ENCODE assay signal across 12 cellular contexts in the genomic region with DNA sequence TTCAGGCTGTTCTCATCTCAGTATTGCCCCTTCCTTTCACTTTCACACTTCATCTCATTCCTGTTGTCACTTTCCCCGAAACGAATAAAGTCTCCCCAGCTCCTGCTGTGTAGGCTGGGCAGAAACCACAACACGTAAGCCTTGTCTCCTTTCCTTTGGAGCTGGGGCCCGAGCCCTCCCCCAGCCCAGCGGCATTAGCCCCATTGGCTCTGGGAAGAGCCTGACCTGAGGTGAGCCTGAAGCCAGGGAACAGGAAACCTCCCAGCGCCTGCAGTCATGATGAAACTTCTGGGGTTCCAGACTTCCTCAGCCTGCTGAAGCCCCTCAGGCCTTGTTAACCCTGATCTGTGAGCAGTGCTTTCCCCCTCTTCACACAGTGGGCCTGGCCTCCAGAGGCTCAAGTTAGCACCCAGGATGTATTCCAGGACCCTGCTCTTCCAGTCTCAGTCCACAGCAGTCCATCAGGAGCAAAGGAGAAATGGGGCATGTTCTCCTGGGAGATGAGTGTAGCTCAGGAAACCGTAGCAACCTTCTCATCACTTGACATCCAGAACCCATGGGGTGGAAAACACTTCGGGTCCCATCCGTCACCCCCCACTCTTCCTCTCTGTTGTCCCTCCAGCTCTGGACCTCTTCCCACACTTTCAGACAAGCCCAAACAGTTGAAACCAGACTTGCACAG. TPM values are rescaled to one million over a fixed set of nuclear protein-coding genes. Genes with fewer than 3 reads are reported as not detected.
DNase-seq lines count a peak whose midpoint lies in the region; ATAC-seq and TF ChIP-seq lines count a peak whose summit lies in the region.
"Had no signal": no experiment of that assay in that cellular context is flagged by ENCODE, and none has a peak within 500 bp of the region (broad histone marks: within the 10 kb centered on the region; RNA-seq: fewer than 3 reads in every experiment).

No MANE protein-coding gene starts in this region.

- H3K36me3 Mint-ChIP-seq in activated T-helper 2 cell treated with anti-CD3 and anti-CD28 coated beads, Interferon-gamma antibody, Interleukin-2, Interleukin-4, amounts not matched to agents 10 μg/mL and 5 μg/mL and 100 μg/mL, durations not matched to agents 14 hours and 24 hours and 36 hours (ENCODE audit: low read depth): peaks cover 33% of the 10 kb centered on the region
- peaks cover 14% of the 10 kb centered on the region for H3K36me3 Mint-ChIP-seq in Calu3 (ENCODE audit: insufficient read depth, unreplicated experiment)

- CTCF ChIA-PET in Calu3 (lab: Charles Lee): interaction anchor here (1.2 kb wide), 1 partner anchor 12 kb away, joined by 6 read pairs; no protein-coding TSS in a partner anchor

- WGBS in sigmoid colon, 2 donors: 61 to 71% methylated on average over 9 of the region's 9 CpGs

- TF ChIP-seq CTCF in thoracic aorta (IDR thresholded peaks at IDR 0.05) (no peak), sigmoid colon (IDR thresholded peaks at IDR 0.05) (no peak), Calu3 (IDR thresholded peaks at IDR 0.05; ENCODE audit: unreplicated experiment) (no peak)

- TF ChIP-seq POLR2A in sigmoid colon (IDR thresholded peaks at IDR 0.05): no peak

- no peak for ATAC-seq in thoracic aorta (ENCODE audit: insufficient number of reproducible peaks, low FRiP score, low read depth)
- ATAC-seq: HCT116 had no signal

- peaks cover 32% of the 10 kb centered on the region for H3K4me1 Mint-ChIP-seq in activated T-helper 2 cell treated with anti-CD3 and anti-CD28 coated beads, Interferon-gamma antibody, Interleukin-2, Interleukin-4, amounts not matched to agents 10 μg/mL and 5 μg/mL and 100 μg/mL, durations not matched to agents 14 hours and 24 hours and 36 hours (ENCODE audit: low read depth)
- no peaks in the 10 kb centered on the region for H3K4me1 Mint-ChIP-seq in Calu3 (ENCODE audit: low read depth, unreplicated experiment)

- H3K4me3 Mint-ChIP-seq in activated T-helper 2 cell treated with anti-CD3 and anti-CD28 coated beads, Interferon-gamma antibody, Interleukin-2, Interleukin-4, amounts not matched to agents 10 μg/mL and 5 μg/mL and 100 μg/mL, durations not matched to agents 14 hours and 24 hours and 36 hours (ENCODE audit: low read depth): peak overlapping the region; percentile 34
- no peak overlapping the region for H3K4me3 Mint-ChIP-seq in Calu3 (ENCODE audit: low read depth, unreplicated experiment)

- H3K4me1 ChIP-seq in thoracic aorta (ENCODE audit: control insufficient read depth in 1 of 2, low read depth in 2 of 2) (peaks cover 8 to 54% of the 10 kb centered on the region in 2 donors), sigmoid colon (peaks cover 0 to 24% (median 6%) of the 10 kb centered on the region in 4 donors)

- peaks cover 19% of the 10 kb centered on the region for H3K36me3 ChIP-seq in thoracic aorta
- H3K36me3 ChIP-seq in sigmoid colon: peaks cover 6 to 39% (median 11%) of the 10 kb centered on the region in 4 donors

- H3K4me3 ChIP-seq in thoracic aorta: no peak overlapping the region
- no peak overlapping the region for H3K4me3 ChIP-seq in sigmoid colon

- H3K27ac ChIP-seq in thoracic aorta (peak overlapping the region; percentile 60 to 62), sigmoid colon (peak overlapping the region in 2 of 4 donors; percentile 31 to 41)

- TF ChIP-seq EP300 in sigmoid colon (IDR thresholded peaks at IDR 0.05): no peak

- no peaks in the 10 kb centered on the region for H3K9me3 Mint-ChIP-seq in activated T-helper 2 cell treated with anti-CD3 and anti-CD28 coated beads, Interferon-gamma antibody, Interleukin-2, Interleukin-4, amounts not matched to agents 10 μg/mL and 5 μg/mL and 100 μg/mL, durations not matched to agents 14 hours and 24 hours and 36 hours
- no peaks in the 10 kb centered on the region for H3K9me3 Mint-ChIP-seq in Calu3 (ENCODE audit: low read depth, unreplicated experiment)

- intact Hi-C loops in activated T-helper 2 cell treated with anti-CD3 and anti-CD28 coated beads, Interferon-gamma antibody, Interleukin-2, Interleukin-4, amounts not matched to agents 10 μg/mL and 5 μg/mL and 100 μg/mL, durations not matched to agents 14 hours and 24 hours and 36 hours (cut with micrococcal nuclease): loop anchor here (2.0 kb wide), 1 partner anchor 28 kb away; no protein-coding TSS in a partner anchor
- intact Hi-C loops in sigmoid colon (cut with DNase I) (no loop called here), Calu3 (cut with micrococcal nuclease; ENCODE audit: unreplicated experiment) (no loop called here)

- H3K27me3 ChIP-seq in thoracic aorta (replicated peaks; ENCODE audit: insufficient read depth) (no peaks in the 10 kb centered on the region), sigmoid colon (no peaks in the 10 kb centered on the region)

- no TSS peak for BruUV-seq in Calu3 (replicated peaks; lab: Mats Ljungman, UMichigan)

- no peaks in the 10 kb centered on the region for H3K9me3 ChIP-seq in thoracic aorta
- no peaks in the 10 kb centered on the region for H3K9me3 ChIP-seq in sigmoid colon

- no peaks in the 10 kb centered on the region for H3K27me3 Mint-ChIP-seq in activated T-helper 2 cell treated with anti-CD3 and anti-CD28 coated beads, Interferon-gamma antibody, Interleukin-2, Interleukin-4, amounts not matched to agents 10 μg/mL and 5 μg/mL and 100 μg/mL, durations not matched to agents 14 hours and 24 hours and 36 hours (ENCODE audit: low read depth)
- no peaks in the 10 kb centered on the region for H3K27me3 Mint-ChIP-seq in Calu3 (ENCODE audit: unreplicated experiment)

- H3K27ac Mint-ChIP-seq in activated T-helper 2 cell treated with anti-CD3 and anti-CD28 coated beads, Interferon-gamma antibody, Interleukin-2, Interleukin-4, amounts not matched to agents 10 μg/mL and 5 μg/mL and 100 μg/mL, durations not matched to agents 14 hours and 24 hours and 36 hours: peak overlapping the region; percentile 85
- H3K27ac Mint-ChIP-seq in Calu3 (ENCODE audit: unreplicated experiment): no peak overlapping the region

- peak; percentile 59 for DNase-seq in activated CD8-positive, alpha-beta memory T cell treated with anti-CD3 and anti-CD28 coated beads for 24 hours
- no peak for DNase-seq in activated CD8-positive, alpha-beta memory T cell treated with anti-CD3 and anti-CD28 coated beads, Interleukin-2, amount 50 U/mL, for 4 hours
- no peak for DNase-seq in activated T-helper 2 cell treated with anti-CD3 and anti-CD28 coated beads, Interferon-gamma antibody, Interleukin-2, Interleukin-4, amounts not matched to agents 10 μg/mL and 5 μg/mL and 100 μg/mL, durations not matched to agents 14 hours and 24 hours and 36 hours (ENCODE audit: low spot score)
- peak; percentile 31 for DNase-seq in inferior parietal cortex (ENCODE audit: extremely low spot score)
- DNase-seq in thoracic aorta (ENCODE audit: low spot score): no peak
- no peak for DNase-seq in sigmoid colon
- DNase-seq in Calu3: no peak
- no peak for DNase-seq in NCI-H2196 (lab: John Stamatoyannopoulos, UW; ENCODE audit: unreplicated experiment)
- DNase-seq: NCI-H2171 had no signal

RNA-seq across cellular contexts. Expression of gene VASH1, which starts 21.8 kb away (rescaled TPM):
- 12.4 and 12.9 TPM in 2 replicates for total RNA-seq in activated T-helper 2 cell treated with anti-CD3 and anti-CD28 coated beads, Interferon-gamma antibody, Interleukin-2, Interleukin-4, amounts not matched to agents 10 μg/mL and 5 μg/mL and 100 μg/mL, durations not matched to agents 14 hours and 24 hours and 36 hours
- total RNA-seq in thoracic aorta (10 to 100 TPM; 21.5 to 27.7 TPM), sigmoid colon (10 to 100 TPM in 1 of 4 donors, 1 to 10 TPM in 3; 3.0 to 13.0 (median 5.3) TPM), Calu3 (2022) (1.2 and 1.4 TPM in 2 replicates)
- 1 to 10 TPM; 3.0 to 7.7 (median 3.7) TPM for polyA plus RNA-seq in sigmoid colon

RNA-seq across cellular contexts. Expression of gene ANGEL1, which starts 29.7 kb away (rescaled TPM):
- total RNA-seq in activated T-helper 2 cell treated with anti-CD3 and anti-CD28 coated beads, Interferon-gamma antibody, Interleukin-2, Interleukin-4, amounts not matched to agents 10 μg/mL and 5 μg/mL and 100 μg/mL, durations not matched to agents 14 hours and 24 hours and 36 hours: 15.0 and 15.9 TPM in 2 replicates
- total RNA-seq in thoracic aorta: 10 to 100 TPM; 19.5 to 24.5 TPM
- total RNA-seq in sigmoid colon: 10 to 100 TPM in 2 of 4 donors, 1 to 10 TPM in 2; 9.6 to 16.1 (median 10.8) TPM
- polyA plus RNA-seq in sigmoid colon: 10 to 100 TPM in 1 of 3 donors, 1 to 10 TPM in 1, under 1 TPM in 1; 0.60 to 10.9 (median 1.4) TPM
- 19.8 and 26.3 TPM in 2 replicates for total RNA-seq in Calu3 (2022)

RNA-seq across cellular contexts. Expression of gene LRRC74A, which starts 43.2 kb away (rescaled TPM):
- total RNA-seq in activated T-helper 2 cell treated with anti-CD3 and anti-CD28 coated beads, Interferon-gamma antibody, Interleukin-2, Interleukin-4, amounts not matched to agents 10 μg/mL and 5 μg/mL and 100 μg/mL, durations not matched to agents 14 hours and 24 hours and 36 hours: not detected in 2 replicates
- not detected for total RNA-seq in thoracic aorta
- not detected for total RNA-seq in sigmoid colon
- polyA plus RNA-seq in sigmoid colon: not detected
- not detected in 2 replicates for total RNA-seq in Calu3 (2022)
- total RNA-seq: fibroblast of villous mesenchyme had no signal
- polyA plus RNA-seq: neural cell had no signal

Comparison
In these comparisons a context has a peak if more than half of its experiments do, and no peak if none do; other contexts are left out.
1. DNase-seq: peak in activated CD8-positive, alpha-beta memory T cell treated with anti-CD3 and anti-CD28 coated beads for 24 hours (single experiment) and inferior parietal cortex (single experiment); none in activated CD8-positive, alpha-beta memory T cell treated with anti-CD3 and anti-CD28 coated beads, Interleukin-2, amount 50 U/mL, for 4 hours (single experiment), activated T-helper 2 cell treated with anti-CD3 and anti-CD28 coated beads, Interferon-gamma antibody, Interleukin-2, Interleukin-4, amounts not matched to agents 10 μg/mL and 5 μg/mL and 100 μg/mL, durations not matched to agents 14 hours and 24 hours and 36 hours (single experiment), thoracic aorta (single experiment), sigmoid colon (single experiment), Calu3 (single experiment) and NCI-H2196 (single experiment).